ENCODE assay signal across 1 cellular context in genomic region chr2:231615058-231615671, GRCh38.
TF ChIP-seq lines count a peak whose summit lies in the region.

No MANE protein-coding gene starts in this region.

TF ChIP-seq in SK-N-SH, 30 proteins besides CTCF, POLR2A, EP300 and RAD21 (continued from another document):
- TF ChIP-seq, protein P1, sequence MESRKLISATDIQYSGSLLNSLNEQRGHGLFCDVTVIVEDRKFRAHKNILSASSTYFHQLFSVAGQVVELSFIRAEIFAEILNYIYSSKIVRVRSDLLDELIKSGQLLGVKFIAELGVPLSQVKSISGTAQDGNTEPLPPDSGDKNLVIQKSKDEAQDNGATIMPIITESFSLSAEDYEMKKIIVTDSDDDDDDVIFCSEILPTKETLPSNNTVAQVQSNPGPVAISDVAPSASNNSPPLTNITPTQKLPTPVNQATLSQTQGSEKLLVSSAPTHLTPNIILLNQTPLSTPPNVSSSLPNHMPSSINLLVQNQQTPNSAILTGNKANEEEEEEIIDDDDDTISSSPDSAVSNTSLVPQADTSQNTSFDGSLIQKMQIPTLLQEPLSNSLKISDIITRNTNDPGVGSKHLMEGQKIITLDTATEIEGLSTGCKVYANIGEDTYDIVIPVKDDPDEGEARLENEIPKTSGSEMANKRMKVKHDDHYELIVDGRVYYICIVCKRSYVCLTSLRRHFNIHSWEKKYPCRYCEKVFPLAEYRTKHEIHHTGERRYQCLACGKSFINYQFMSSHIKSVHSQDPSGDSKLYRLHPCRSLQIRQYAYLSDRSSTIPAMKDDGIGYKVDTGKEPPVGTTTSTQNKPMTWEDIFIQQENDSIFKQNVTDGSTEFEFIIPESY (IDR thresholded peaks at IDR 0.05; ENCODE audit: borderline replicate concordance, low read depth): no peak
- TF ChIP-seq FOSL2 (IDR thresholded peaks at IDR 0.05; ENCODE audit: borderline replicate concordance, low read depth): no peak
- TF ChIP-seq RCOR1 (IDR thresholded peaks at IDR 0.05; ENCODE audit: low read length): no peak
- TF ChIP-seq, protein P2, sequence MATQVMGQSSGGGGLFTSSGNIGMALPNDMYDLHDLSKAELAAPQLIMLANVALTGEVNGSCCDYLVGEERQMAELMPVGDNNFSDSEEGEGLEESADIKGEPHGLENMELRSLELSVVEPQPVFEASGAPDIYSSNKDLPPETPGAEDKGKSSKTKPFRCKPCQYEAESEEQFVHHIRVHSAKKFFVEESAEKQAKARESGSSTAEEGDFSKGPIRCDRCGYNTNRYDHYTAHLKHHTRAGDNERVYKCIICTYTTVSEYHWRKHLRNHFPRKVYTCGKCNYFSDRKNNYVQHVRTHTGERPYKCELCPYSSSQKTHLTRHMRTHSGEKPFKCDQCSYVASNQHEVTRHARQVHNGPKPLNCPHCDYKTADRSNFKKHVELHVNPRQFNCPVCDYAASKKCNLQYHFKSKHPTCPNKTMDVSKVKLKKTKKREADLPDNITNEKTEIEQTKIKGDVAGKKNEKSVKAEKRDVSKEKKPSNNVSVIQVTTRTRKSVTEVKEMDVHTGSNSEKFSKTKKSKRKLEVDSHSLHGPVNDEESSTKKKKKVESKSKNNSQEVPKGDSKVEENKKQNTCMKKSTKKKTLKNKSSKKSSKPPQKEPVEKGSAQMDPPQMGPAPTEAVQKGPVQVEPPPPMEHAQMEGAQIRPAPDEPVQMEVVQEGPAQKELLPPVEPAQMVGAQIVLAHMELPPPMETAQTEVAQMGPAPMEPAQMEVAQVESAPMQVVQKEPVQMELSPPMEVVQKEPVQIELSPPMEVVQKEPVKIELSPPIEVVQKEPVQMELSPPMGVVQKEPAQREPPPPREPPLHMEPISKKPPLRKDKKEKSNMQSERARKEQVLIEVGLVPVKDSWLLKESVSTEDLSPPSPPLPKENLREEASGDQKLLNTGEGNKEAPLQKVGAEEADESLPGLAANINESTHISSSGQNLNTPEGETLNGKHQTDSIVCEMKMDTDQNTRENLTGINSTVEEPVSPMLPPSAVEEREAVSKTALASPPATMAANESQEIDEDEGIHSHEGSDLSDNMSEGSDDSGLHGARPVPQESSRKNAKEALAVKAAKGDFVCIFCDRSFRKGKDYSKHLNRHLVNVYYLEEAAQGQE (IDR thresholded peaks at IDR 0.05; ENCODE audit: low read depth, low read length): no peak
- no peak for TF ChIP-seq PBX3 (IDR thresholded peaks at IDR 0.05)
- no peak for TF ChIP-seq USF2 (IDR thresholded peaks at IDR 0.05; ENCODE audit: borderline replicate concordance, low read depth, low read length)
- no peak for TF ChIP-seq GABPA (IDR thresholded peaks at IDR 0.05; ENCODE audit: low read depth)
